In the genomic region with DNA sequence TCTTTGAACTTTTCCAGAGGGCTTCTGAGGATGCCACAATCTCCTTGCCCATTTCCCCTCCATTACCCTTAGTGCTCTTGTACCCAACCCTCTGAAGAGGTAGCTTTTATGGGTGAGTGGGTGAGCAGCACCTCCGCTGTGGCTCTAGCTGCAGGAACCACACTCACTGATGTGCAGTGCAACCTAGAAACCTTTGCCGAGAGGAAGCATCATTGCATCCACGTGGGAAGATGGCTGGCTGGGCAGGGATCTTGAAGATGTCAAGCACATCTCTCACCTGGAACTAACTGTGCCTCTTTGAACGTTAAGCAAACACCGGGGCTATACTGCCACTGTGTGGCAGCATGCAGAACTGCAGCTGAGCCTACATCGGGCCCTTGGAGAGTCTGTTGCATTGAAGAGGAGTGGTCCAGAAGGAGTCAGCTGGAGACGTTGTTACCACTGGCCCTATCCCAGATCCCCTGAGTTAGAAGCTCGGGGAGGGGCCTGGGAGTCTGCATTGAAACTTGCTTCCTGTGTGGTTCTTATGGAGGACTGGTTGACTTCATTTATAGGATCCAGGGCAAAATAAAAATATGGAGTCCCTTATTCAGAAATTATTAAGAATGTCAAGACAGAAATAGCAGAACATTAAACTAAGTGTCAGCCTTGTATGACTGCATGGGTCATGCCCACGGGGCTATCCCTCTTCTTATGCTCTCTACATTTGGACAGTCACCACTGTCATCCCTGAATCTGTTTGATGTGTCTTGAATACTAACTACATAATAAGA, we compare ENCODE assay signal across 1 cellular context.
TF ChIP-seq lines count a peak whose summit lies in the region.

No MANE protein-coding gene starts in this region.

TF ChIP-seq in K562, 482 proteins besides CTCF, POLR2A, EP300 and RAD21 (continued from another document):
- no peak for TF ChIP-seq SFPQ (IDR thresholded peaks at IDR 0.05; ENCODE audit: low read depth, low read length)
- TF ChIP-seq RCOR1 (IDR thresholded peaks at IDR 0.05; ENCODE audit: borderline replicate concordance in 1 of 2, low read depth in 2 of 2, low read length in 2 of 2): 0 out of 4 replicates have a peak, but pooled peaks of 1 of the 2 experiments have one; percentile 26
- TF ChIP-seq CHD4 (IDR thresholded peaks at IDR 0.05; ENCODE audit: insufficient read depth, insufficient replicate concordance, low read depth, low read length, poor library complexity, severe bottlenecking): no peak
- TF ChIP-seq EP400 (IDR thresholded peaks at IDR 0.05): no peak
- TF ChIP-seq MXI1 (IDR thresholded peaks at IDR 0.05; ENCODE audit: low read depth, low read length): no peak
- TF ChIP-seq E4F1 (CRISPR knock-in tag; IDR thresholded peaks at IDR 0.05; ENCODE audit: borderline replicate concordance): no peak
- TF ChIP-seq CXXC5 (CRISPR knock-in tag; IDR thresholded peaks at IDR 0.05): no peak
- TF ChIP-seq, protein P1, sequence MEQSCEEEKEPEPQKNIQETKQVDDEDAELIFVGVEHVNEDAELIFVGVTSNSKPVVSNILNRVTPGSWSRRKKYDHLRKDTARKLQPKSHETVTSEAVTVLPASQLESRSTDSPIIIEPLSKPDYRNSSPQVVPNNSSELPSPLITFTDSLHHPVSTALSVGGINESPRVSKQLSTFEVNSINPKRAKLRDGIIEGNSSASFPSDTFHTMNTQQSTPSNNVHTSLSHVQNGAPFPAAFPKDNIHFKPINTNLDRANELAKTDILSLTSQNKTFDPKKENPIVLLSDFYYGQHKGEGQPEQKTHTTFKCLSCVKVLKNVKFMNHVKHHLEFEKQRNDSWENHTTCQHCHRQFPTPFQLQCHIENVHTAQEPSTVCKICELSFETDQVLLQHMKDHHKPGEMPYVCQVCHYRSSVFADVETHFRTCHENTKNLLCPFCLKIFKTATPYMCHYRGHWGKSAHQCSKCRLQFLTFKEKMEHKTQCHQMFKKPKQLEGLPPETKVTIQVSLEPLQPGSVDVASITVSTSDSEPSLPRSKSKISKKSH (CRISPR knock-in tag; IDR thresholded peaks at IDR 0.05): no peak
- no peak for TF ChIP-seq ZNF140 (CRISPR knock-in tag; IDR thresholded peaks at IDR 0.05)
- TF ChIP-seq SAFB (IDR thresholded peaks at IDR 0.05; ENCODE audit: borderline replicate concordance, low read depth, low read length): no peak
- peak; percentile 20; the same call in 1 of the 2 replicates for TF ChIP-seq JUND (IDR thresholded peaks at IDR 0.05; ENCODE audit: borderline replicate concordance, low read depth, low read length)
- no peak for TF ChIP-seq JUND (tag; IDR thresholded peaks at IDR 0.05; ENCODE audit: borderline replicate concordance, low read depth, low read length)
- TF ChIP-seq, protein P2, sequence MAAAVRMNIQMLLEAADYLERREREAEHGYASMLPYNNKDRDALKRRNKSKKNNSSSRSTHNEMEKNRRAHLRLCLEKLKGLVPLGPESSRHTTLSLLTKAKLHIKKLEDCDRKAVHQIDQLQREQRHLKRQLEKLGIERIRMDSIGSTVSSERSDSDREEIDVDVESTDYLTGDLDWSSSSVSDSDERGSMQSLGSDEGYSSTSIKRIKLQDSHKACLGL (CRISPR knock-in tag; IDR thresholded peaks at IDR 0.05; ENCODE audit: borderline replicate concordance, poor library complexity, severe bottlenecking): no peak
- TF ChIP-seq NELFE (IDR thresholded peaks at IDR 0.05; ENCODE audit: insufficient read depth, insufficient read length): no peak
- no peak for TF ChIP-seq FUS (optimal IDR thresholded peaks at IDR 0.05; ENCODE audit: low read depth, low read length)
